Comparison of ENCODE assay signal across 8 cellular contexts in the genomic region with DNA sequence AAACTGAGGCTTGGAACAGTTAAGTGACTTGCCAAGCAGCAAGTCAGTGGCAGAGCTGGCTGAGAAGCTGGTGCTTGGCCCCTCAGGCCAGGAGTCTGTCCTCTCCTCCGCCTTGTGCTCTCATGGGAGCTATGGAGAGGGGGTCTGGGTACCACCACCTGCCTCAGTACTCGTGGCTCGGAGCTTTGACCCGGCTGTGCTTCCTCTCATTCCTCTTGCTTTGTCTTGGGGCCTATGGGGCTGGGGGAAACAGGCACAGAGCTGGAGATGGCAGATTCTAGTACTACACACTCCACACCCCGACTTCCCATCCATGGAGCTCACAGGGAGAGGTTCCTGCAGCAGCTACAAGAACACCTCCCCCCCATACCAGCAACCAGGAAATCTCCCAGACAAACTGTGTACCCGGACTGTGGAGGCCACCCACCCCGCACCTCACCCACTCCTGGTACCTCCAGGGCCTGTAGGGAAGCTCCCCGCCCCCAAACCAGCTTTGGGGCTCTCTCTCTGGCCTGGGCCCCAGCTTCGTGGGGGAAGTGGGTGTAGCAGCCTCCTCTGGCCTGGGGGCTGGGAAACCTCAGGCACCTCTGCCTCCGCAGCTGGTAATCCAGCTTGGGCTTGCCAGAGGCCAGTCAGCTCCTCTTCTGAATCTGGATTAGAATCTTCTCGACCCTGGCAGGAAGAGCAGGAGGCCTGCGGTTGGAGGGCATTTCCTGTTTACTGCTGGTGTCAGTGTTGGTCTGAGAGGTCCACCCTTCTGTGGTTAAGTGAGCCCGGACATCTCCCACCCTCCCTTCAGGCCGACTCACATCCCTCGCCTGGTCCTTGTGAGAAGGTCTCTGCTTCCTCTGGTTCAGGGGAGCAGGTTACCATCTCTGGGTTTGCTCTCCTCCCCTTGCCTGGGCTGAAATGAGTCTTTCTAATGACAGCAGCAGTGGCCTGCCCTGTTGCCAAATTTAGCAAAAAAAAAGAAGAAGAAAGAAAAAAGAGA. TPM values are rescaled to one million over a fixed set of nuclear protein-coding genes. Genes with fewer than 3 reads are reported as not detected.
A peak's percentile ranks its signal among the peaks of the same experiment; 100 is the strongest.
DNase-seq lines count a peak whose midpoint lies in the region; ATAC-seq and TF ChIP-seq lines count a peak whose summit lies in the region.

No MANE protein-coding gene starts in this region.

- H3K9me3 ChIP-seq in Panc1 (ENCODE audit: control insufficient read depth, insufficient read depth, low read depth, low read length) (no peaks in the 10 kb centered on the region), muscle layer of duodenum (ENCODE audit: control insufficient read depth in 1 of 2, low read length in 2 of 2) (no peaks in the 10 kb centered on the region)

- H3K4me3 ChIP-seq in Panc1 (ENCODE audit: low read depth in 2 of 2, low read length in 2 of 2) (no peak overlapping the region), muscle layer of duodenum (ENCODE audit: low read depth in 1 of 2, low read length in 2 of 2) (peak overlapping the region in 1 of 2 donors; percentile 16)

- BruUV-seq in Panc1 (replicated peaks; lab: Mats Ljungman, UMichigan) = no TSS peak

- peaks cover 3% of the 10 kb centered on the region; the same call in 1 of the 2 replicates for H3K4me1 ChIP-seq in Panc1 (ENCODE audit: control insufficient read depth, insufficient read depth, low read length)
- peaks cover 12 to 31% of the 10 kb centered on the region in 2 donors for H3K4me1 ChIP-seq in muscle layer of duodenum (ENCODE audit: control insufficient read depth in 1 of 2, insufficient read depth in 2 of 2, low read length in 2 of 2)

- peak overlapping the region; percentile 45 for H3K4me3 Mint-ChIP-seq in activated naive CD4-positive, alpha-beta T cell treated with anti-CD3 and anti-CD28 coated beads, Interleukin-2, amount 50 U/mL, for 24 hours
- H3K4me3 Mint-ChIP-seq in effector memory CD8-positive, alpha-beta T cell = peak overlapping the region; percentile 63 to 72

- H3K27ac Mint-ChIP-seq in activated naive CD4-positive, alpha-beta T cell treated with anti-CD3 and anti-CD28 coated beads, Interleukin-2, amount 50 U/mL, for 24 hours = no peak overlapping the region
- H3K27ac Mint-ChIP-seq in effector memory CD8-positive, alpha-beta T cell = peak overlapping the region; percentile 91 to 93

- intact Hi-C loops in Panc1 (cut with micrococcal nuclease; ENCODE audit: unreplicated experiment) = no loop called here

- no peaks in the 10 kb centered on the region for H3K36me3 Mint-ChIP-seq in activated naive CD4-positive, alpha-beta T cell treated with anti-CD3 and anti-CD28 coated beads, Interleukin-2, amount 50 U/mL, for 24 hours
- H3K36me3 Mint-ChIP-seq in effector memory CD8-positive, alpha-beta T cell (ENCODE audit: insufficient read depth) = no peaks in the 10 kb centered on the region

- CTCF ChIA-PET in Panc1 (lab: Charles Lee) = no interaction called here

- H3K27me3 Mint-ChIP-seq in activated naive CD4-positive, alpha-beta T cell treated with anti-CD3 and anti-CD28 coated beads, Interleukin-2, amount 50 U/mL, for 24 hours = no peaks in the 10 kb centered on the region
- peaks cover 0 to 5% of the 10 kb centered on the region in 2 donors for H3K27me3 Mint-ChIP-seq in effector memory CD8-positive, alpha-beta T cell

- H3K4me1 Mint-ChIP-seq in activated naive CD4-positive, alpha-beta T cell treated with anti-CD3 and anti-CD28 coated beads, Interleukin-2, amount 50 U/mL, for 24 hours = peaks cover 21% of the 10 kb centered on the region
- peaks cover 20 to 24% of the 10 kb centered on the region in 2 donors for H3K4me1 Mint-ChIP-seq in effector memory CD8-positive, alpha-beta T cell (ENCODE audit: low read depth in 2 of 2)

- no peaks in the 10 kb centered on the region for H3K9me3 Mint-ChIP-seq in activated naive CD4-positive, alpha-beta T cell treated with anti-CD3 and anti-CD28 coated beads, Interleukin-2, amount 50 U/mL, for 24 hours
- H3K9me3 Mint-ChIP-seq in effector memory CD8-positive, alpha-beta T cell = no peaks in the 10 kb centered on the region

- H3K27me3 ChIP-seq in Panc1 (ENCODE audit: control insufficient read depth, insufficient read depth, low read length) (no peaks in the 10 kb centered on the region), muscle layer of duodenum (ENCODE audit: low read depth, low read length) (no peaks in the 10 kb centered on the region)

- TF ChIP-seq CTCF in Panc1 (IDR thresholded peaks at IDR 0.05) = no peak

- ATAC-seq in HG02973 (IDR thresholded peaks at IDR 0.05; ENCODE audit: unreplicated experiment) = peak; percentile 47
- peak; percentile 46; the same call in 1 of the 2 replicates for ATAC-seq in Panc1
- peak; percentile 65 for ATAC-seq in effector memory CD8-positive, alpha-beta T cell (replicated peaks)

- H3K27ac ChIP-seq in Panc1 (ENCODE audit: low read length) = no peak overlapping the region
- H3K27ac ChIP-seq in muscle layer of duodenum (ENCODE audit: low read length) = peak overlapping the region; percentile 67

- POLR2A ChIA-PET in Panc1 (lab: Charles Lee) = no interaction called here

- in situ Hi-C loops in Panc1 (cut with HindIII; ENCODE audit: low pct_unique_long_range_greater_than_20kb, low sequenced_read_pairs) = loop anchor here (25.0 kb wide), 1 partner anchor 213 kb away; no protein-coding TSS in a partner anchor

- no peak for DNase-seq in activated naive CD4-positive, alpha-beta T cell (lab: John Stamatoyannopoulos, UW)
- DNase-seq in Panc1 (ENCODE audit: low read depth, low spot score) (no peak), NCI-H1105 treated with DMSO at 0.1 percent for 48 hours (lab: John Stamatoyannopoulos, UW) (no peak), NCI-H2227 treated with DMSO at 0.1 percent for 48 hours (lab: John Stamatoyannopoulos, UW) (no peak)
- peak in 1 of 3 experiments; percentile 4 for DNase-seq in effector memory CD8-positive, alpha-beta T cell

- H3K36me3 ChIP-seq in Panc1 (ENCODE audit: control insufficient read depth, insufficient read depth, low read length) = no peaks in the 10 kb centered on the region
- H3K36me3 ChIP-seq in muscle layer of duodenum (ENCODE audit: control insufficient read depth in 1 of 2, insufficient read depth in 2 of 2, low read length in 2 of 2) = no peaks in the 10 kb centered on the region

RNA-seq across cellular contexts. Expression of a gene that starts 22.3 kb away (rescaled TPM):
- 38.9 TPM for total RNA-seq in Panc1 (2021; ENCODE audit: unreplicated experiment)
- polyA plus RNA-seq in Panc1 (2012; ENCODE audit: insufficient read length) = 42.5 TPM
